ENCODE assay signal across 1 cellular context in the genomic region with DNA sequence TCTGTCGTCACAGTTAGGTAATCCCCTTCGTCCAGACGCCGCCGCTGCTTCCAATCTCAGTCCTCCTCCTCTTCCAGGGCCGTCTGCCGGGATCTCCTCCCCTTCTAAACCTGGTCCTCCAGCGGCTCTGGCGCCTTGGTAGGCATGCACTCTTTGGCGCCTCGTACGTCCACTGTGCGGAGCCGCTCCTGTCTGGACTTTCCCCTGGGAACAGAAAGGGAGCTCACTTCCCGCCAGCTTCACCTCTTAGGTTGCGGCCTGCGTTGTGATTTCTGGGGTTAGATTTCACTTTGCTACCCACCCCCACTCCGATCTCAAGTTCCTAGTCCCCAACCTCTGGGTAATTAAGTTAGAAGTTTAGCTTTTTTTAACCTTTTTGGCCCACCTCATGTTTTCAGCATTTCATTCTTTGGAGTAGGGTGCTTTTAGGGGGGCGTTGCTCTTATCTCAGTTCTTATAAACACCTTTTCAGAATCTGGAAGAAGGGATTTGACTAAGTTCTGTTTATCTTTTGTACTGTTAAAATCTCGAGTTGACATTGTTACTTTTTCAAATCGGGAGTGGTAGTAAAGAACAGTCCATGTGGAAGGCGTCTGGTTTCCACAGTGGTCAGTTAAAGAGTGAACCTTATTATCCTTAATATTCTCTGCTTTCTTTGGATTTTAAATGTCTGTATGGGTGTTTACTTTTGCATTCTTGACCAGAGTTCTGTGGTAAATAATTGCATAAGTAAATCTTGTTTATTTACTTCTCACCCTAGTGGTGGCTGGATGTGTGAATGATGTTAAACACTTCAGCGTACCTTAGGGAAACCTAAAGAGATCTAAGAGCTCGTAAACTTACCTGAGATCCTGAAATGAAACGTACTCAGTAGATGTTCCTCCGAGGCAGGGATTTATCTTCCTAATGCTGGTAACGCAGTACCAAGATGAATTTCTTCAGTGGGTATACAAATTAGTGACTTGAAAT.
TF ChIP-seq lines count a peak whose summit lies in the region.

No MANE protein-coding gene starts in this region.

TF ChIP-seq in K562, 482 proteins besides CTCF, POLR2A, EP300 and RAD21 (continued from another document):
- TF ChIP-seq GMEB1 (CRISPR knock-in tag; IDR thresholded peaks at IDR 0.05) = no peak
- no peak for TF ChIP-seq ESRRA (IDR thresholded peaks at IDR 0.05; ENCODE audit: borderline replicate concordance, low read depth)
TF ChIP-seq in K562: peak in this region for 46.
